ENCODE assay signal across 1 cellular context in genomic region chr13:31201341-31202024, GRCh38.
TF ChIP-seq lines count a peak whose summit lies in the region.

No MANE protein-coding gene starts in this region.

TF ChIP-seq in A549, 52 proteins besides CTCF, POLR2A, EP300 and RAD21 (continued from another document):
- TF ChIP-seq TFCP2L1 (CRISPR knock-in tag; IDR thresholded peaks at IDR 0.05) (no peak), EHMT2 (IDR thresholded peaks at IDR 0.05; ENCODE audit: low read depth) (no peak), ELK1 (IDR thresholded peaks at IDR 0.05; ENCODE audit: low read depth, low read length) (no peak), HOXB13 (CRISPR knock-in tag; IDR thresholded peaks at IDR 0.05; ENCODE audit: low read depth) (no peak), RARB (CRISPR knock-in tag; IDR thresholded peaks at IDR 0.05) (no peak), KDM5A (IDR thresholded peaks at IDR 0.05) (no peak)
TF ChIP-seq in A549: peak in this region for 0.
